Comparison of ENCODE assay signal across 14 cellular contexts in the genomic region with DNA sequence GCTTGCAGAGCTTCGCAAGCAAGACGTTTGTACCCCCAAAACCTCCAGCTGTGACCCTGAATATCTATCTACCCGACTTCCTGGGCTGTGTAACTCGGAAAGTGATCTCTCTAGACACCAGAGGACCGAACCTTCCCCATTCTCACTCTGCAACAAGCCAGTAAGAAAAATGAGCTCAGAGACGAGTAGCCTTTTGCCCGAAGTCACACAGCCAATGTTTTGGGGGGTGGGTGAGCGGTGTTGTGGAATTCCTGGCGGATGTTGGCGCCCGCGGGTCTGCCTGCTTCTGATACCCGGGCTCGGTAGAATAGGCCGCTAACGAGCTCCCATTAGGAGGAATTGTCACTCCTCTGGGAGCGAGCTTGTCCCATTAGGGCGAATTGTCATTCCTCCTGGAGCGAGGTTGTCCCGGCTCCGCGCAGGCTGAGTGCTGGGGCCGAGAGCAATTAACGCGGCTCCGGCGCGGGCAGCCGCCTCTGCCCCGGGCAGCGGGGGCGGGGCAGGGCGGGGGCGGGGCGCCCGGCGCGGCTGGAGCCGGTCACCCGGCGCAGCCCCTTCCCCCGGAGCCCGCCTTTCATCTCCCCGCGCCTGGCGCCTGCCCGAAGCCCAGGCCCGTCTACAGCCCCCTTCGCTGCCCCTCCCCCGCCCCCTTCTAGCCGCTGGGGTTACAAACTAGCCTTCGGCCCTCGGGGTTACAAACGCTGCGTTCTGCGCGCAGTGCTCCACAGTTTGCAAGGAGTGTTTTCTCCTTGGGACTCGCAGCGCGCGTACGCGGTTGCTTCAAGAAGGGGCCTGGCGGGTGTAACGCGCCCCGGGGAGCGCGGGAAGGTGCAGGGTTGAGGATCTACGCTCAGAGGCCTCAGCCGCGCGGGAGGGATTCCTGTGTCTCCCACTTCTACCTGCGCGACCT. TPM values are rescaled to one million over a fixed set of nuclear protein-coding genes. Genes with fewer than 3 reads are reported as not detected.
DNase-seq lines count a peak whose midpoint lies in the region; ATAC-seq, FAIRE-seq and TF ChIP-seq lines count a peak whose summit lies in the region.
"Had no signal": no experiment of that assay in that cellular context is flagged by ENCODE, and none has a peak within 500 bp of the region (broad histone marks: within the 10 kb centered on the region; RNA-seq: fewer than 3 reads in every experiment).

No MANE protein-coding gene starts in this region.

- peak overlapping the region; percentile 42 for H3K4me2 ChIP-seq in HepG2 (ENCODE audit: low read depth, low read length)
- H3K4me2 ChIP-seq in mammary epithelial cell (ENCODE audit: insufficient read depth, low read depth, low read length) = peak overlapping the region; percentile 64
- H3K4me2 ChIP-seq: BLaER1 had no signal

- POLR2A ChIA-PET in HepG2 (lab: Yijun Ruan, JAX) = no interaction called here

- TF ChIP-seq POLR2A in HepG2 (IDR thresholded peaks at IDR 0.05; ENCODE audit: insufficient read depth in 1 of 2, low read depth in 2 of 2, low read length in 2 of 2) = no peak
- no peak for TF ChIP-seq POLR2A in right lobe of liver (IDR thresholded peaks at IDR 0.05)

- no peak for TF ChIP-seq CTCF in HepG2 (CRISPR knock-in tag; IDR thresholded peaks at IDR 0.05)
- TF ChIP-seq CTCF in right lobe of liver (IDR thresholded peaks at IDR 0.05) = no peak
- TF ChIP-seq CTCF in mammary epithelial cell (conservative IDR thresholded peaks at IDR 0.05 in 1 of 2, IDR thresholded peaks at IDR 0.05 in 1 of 2; ENCODE audit: extremely low read depth in 1 of 2, insufficient read depth in 1 of 2, low read depth in 1 of 2, low read length in 2 of 2) = no peak

- TF ChIP-seq RAD21 in HepG2 (CRISPR knock-in tag; IDR thresholded peaks at IDR 0.05) = no peak

- no peak overlapping the region for H3K27ac ChIP-seq in HepG2 (ENCODE audit: extremely low read length, insufficient read depth, low read length)
- no peak overlapping the region for H3K27ac ChIP-seq in right lobe of liver
- H3K27ac ChIP-seq in mammary epithelial cell (ENCODE audit: insufficient read depth, low read depth, low read length) = no peak overlapping the region
- peak overlapping the region; percentile 81 for H3K27ac ChIP-seq in mesodermal cell (ENCODE audit: low read depth, low read length, severe bottlenecking)
- H3K27ac ChIP-seq: BLaER1, tibial nerve had no signal

- H3K4me3 ChIP-seq in HepG2 (replicated peaks in 1 of 3; ENCODE audit: insufficient read depth in 1 of 3, low read depth in 2 of 3, low read length in 3 of 3) (no peak overlapping the region; a peak in 1 of 6 replicates), right lobe of liver (no peak overlapping the region), mammary epithelial cell (replicated peaks in 1 of 3; ENCODE audit: insufficient read depth in 1 of 3, low read depth in 2 of 3, low read length in 3 of 3) (peak overlapping the region in 2 of 3 experiments; percentile 11 to 14), mesodermal cell (ENCODE audit: extremely low read depth, insufficient read depth, low read length, poor library complexity, severe bottlenecking) (peak overlapping the region; percentile 95)
- H3K4me3 ChIP-seq: BLaER1 had no signal

- H3K36me3 ChIP-seq in HepG2 (replicated peaks in 1 of 2; ENCODE audit: control insufficient read depth in 1 of 2, insufficient read depth in 2 of 2, low read length in 2 of 2) (no peaks in the 10 kb centered on the region), right lobe of liver (no peaks in the 10 kb centered on the region), mammary epithelial cell (ENCODE audit: insufficient read depth, low read length) (no peaks in the 10 kb centered on the region), mesodermal cell (ENCODE audit: control insufficient read depth, insufficient read depth, low read length) (peaks cover 11% of the 10 kb centered on the region)
- H3K36me3 ChIP-seq: BLaER1, tibial nerve had no signal

- in situ Hi-C loops in HepG2 (cut with HindIII; ENCODE audit: extremely low pct_ligation_motif_present, low pct_unique_long_range_greater_than_20kb) (no loop called here), mammary epithelial cell (cut with MboI; ENCODE audit: low sequenced_read_pairs in 2 of 2) (no loop called here)

- intact Hi-C loops in HepG2 (cut with micrococcal nuclease; ENCODE audit: unreplicated experiment) (no loop called here), right lobe of liver (cut with DNase I) (no loop called here), mammary epithelial cell (cut with micrococcal nuclease) (loop anchor here (10.0 kb wide), 1 partner anchor 1106 kb away; the partner anchor contains the start of gene BOD1)

- no peak overlapping the region for H3K9ac ChIP-seq in HepG2 (ENCODE audit: insufficient read depth, low read depth, low read length)
- H3K9ac ChIP-seq in mammary epithelial cell (ENCODE audit: insufficient read depth, low read length) = no peak overlapping the region
- H3K9ac ChIP-seq: BLaER1 had no signal

- dilution Hi-C loops in mammary epithelial cell (cut with HindIII; ENCODE audit: low sequenced_read_pairs) = no loop called here

- H3K9me3 ChIP-seq in HepG2 (ENCODE audit: low read length) (no peaks in the 10 kb centered on the region), right lobe of liver (no peaks in the 10 kb centered on the region), mammary epithelial cell (replicated peaks; ENCODE audit: insufficient read depth, low read length) (no peaks in the 10 kb centered on the region), mesodermal cell (ENCODE audit: control insufficient read depth, low read length) (no peaks in the 10 kb centered on the region)
- H3K9me3 ChIP-seq: tibial nerve had no signal

- H2AFZ ChIP-seq in HepG2 (ENCODE audit: low read length) (no peak overlapping the region), mammary epithelial cell (ENCODE audit: low read depth, low read length) (peak overlapping the region; percentile 56)

- CTCF ChIA-PET in HepG2 (lab: Yijun Ruan, JAX; ENCODE audit: low intra/inter-chr PET ratio, low total read pairs) (no interaction called here), mammary epithelial cell (lab: Charles Lee; ENCODE audit: low non-redundant PET) (no interaction called here)

- peaks cover 17 to 56% of the 10 kb centered on the region in 2 experiments for H3K27me3 ChIP-seq in HepG2 (ENCODE audit: control insufficient read depth in 1 of 2, insufficient read depth in 2 of 2, low read length in 2 of 2)
- peaks cover 0 to 23% of the 10 kb centered on the region in 2 donors for H3K27me3 ChIP-seq in right lobe of liver
- H3K27me3 ChIP-seq in mammary epithelial cell (ENCODE audit: insufficient read depth, low read length) = peaks cover 18% of the 10 kb centered on the region

- peak; percentile 2 for DNase-seq in HepG2 (ENCODE audit: low spot score)
- DNase-seq in right lobe of liver = no peak
- no peak for DNase-seq in mammary epithelial cell
- DNase-seq in NCI-H1694 treated with DMSO at 0.1 percent for 48 hours (lab: John Stamatoyannopoulos, UW) = no peak
- DNase-seq: activated T-cell treated with anti-CD3 and anti-CD28 coated beads, Interleukin-2, amount 50 U/mL, for 24 hours; NCI-H1105; OCI-M1 had no signal

- ATAC-seq in HepG2 = peak; percentile 67; the same call in 2 of the 3 replicates
- ATAC-seq in right lobe of liver = no peak
- ATAC-seq in HG03520 (IDR thresholded peaks at IDR 0.05; ENCODE audit: unreplicated experiment) = no peak
- no peak for ATAC-seq in HG03457 (IDR thresholded peaks at IDR 0.05; ENCODE audit: unreplicated experiment)
- no peak for ATAC-seq in HG02870 (IDR thresholded peaks at IDR 0.05; ENCODE audit: unreplicated experiment)

- H4K20me1 ChIP-seq in HepG2 (ENCODE audit: insufficient read depth, low read length) = 0 out of 2 replicates have a peak, but pooled peaks cover 5% of the 10 kb centered on the region
- H4K20me1 ChIP-seq in mammary epithelial cell (ENCODE audit: insufficient read depth, low read length) = no peaks in the 10 kb centered on the region
- H4K20me1 ChIP-seq: BLaER1 had no signal

- H3K79me2 ChIP-seq in HepG2 (ENCODE audit: insufficient read depth, low read length) (no peaks in the 10 kb centered on the region), mammary epithelial cell (ENCODE audit: insufficient read depth, low read length) (peaks cover 7% of the 10 kb centered on the region)

- BruUV-seq in HepG2 (replicated peaks; lab: Mats Ljungman, UMichigan) = no TSS peak
- no TSS peak for BruUV-seq in mammary epithelial cell (replicated peaks; lab: Mats Ljungman, UMichigan)

- 20% methylated on average over 9 of the region's 75 CpGs for WGBS in HepG2 (ENCODE audit: low lambda C conversion rate)
- 0% methylated on average over 11 of the region's 75 CpGs for WGBS in right lobe of liver (ENCODE audit: insufficient coverage, low coverage, low lambda C conversion rate, missing lambda C conversion rate)
- 24% methylated on average over 18 of the region's 75 CpGs for WGBS in mammary epithelial cell (ENCODE audit: low coverage, missing lambda C conversion rate)
- 0% methylated on average over 67 to 68 of the region's 75 CpGs for WGBS in mesodermal cell (ENCODE audit: insufficient coverage in 2 of 2), 2 experiments

- no peaks in the 10 kb centered on the region; the same call in 1 of the 2 replicates for H3K4me1 ChIP-seq in HepG2 (ENCODE audit: insufficient read depth, low read length)
- peaks cover 0 to 6% (median 0%) of the 10 kb centered on the region in 4 donors for H3K4me1 ChIP-seq in right lobe of liver
- peaks cover 5% of the 10 kb centered on the region for H3K4me1 ChIP-seq in mammary epithelial cell (ENCODE audit: insufficient read depth, low read length)
- H3K4me1 ChIP-seq in mesodermal cell (ENCODE audit: control insufficient read depth, insufficient read depth, low read length, poor library complexity, severe bottlenecking) = peaks cover 54% of the 10 kb centered on the region
- H3K4me1 ChIP-seq: BLaER1 had no signal

- FAIRE-seq in HepG2 (lab: Jason Lieb, UNC) = no peak
- FAIRE-seq: GM19239 had no signal

- TF ChIP-seq EP300 in HepG2 (IDR thresholded peaks at IDR 0.05; ENCODE audit: low read depth in 2 of 2, low read length in 2 of 2) = no peak
- TF ChIP-seq EP300 in HepG2 (CRISPR knock-in tag; IDR thresholded peaks at IDR 0.05; ENCODE audit: borderline replicate concordance) = no peak

RNA-seq across cellular contexts. Expression of gene MSX2, which starts 3.5 kb away (rescaled TPM):
- total RNA-seq in HepG2 (2016; rRNA removed; fragmentation: Illumina TruSeq; extraction: Trizol) = not detected in 2 replicates
- not detected in 2 replicates for total RNA-seq in HepG2 (2016; cell fraction: cytosol; rRNA removed; fragmentation: Illumina TruSeq; extraction: Trizol; ENCODE audit: low read depth)
- not detected in 2 replicates for total RNA-seq in HepG2 (2016; cell fraction: insoluble cytoplasmic fraction; rRNA removed; fragmentation: Illumina TruSeq; extraction: Trizol)
- not detected in 2 replicates for total RNA-seq in HepG2 (2016; cell fraction: membrane; rRNA removed; fragmentation: Illumina TruSeq; extraction: Trizol)
- not detected in 2 replicates for total RNA-seq in HepG2 (2016; cell fraction: nucleus; rRNA removed; fragmentation: Illumina TruSeq; extraction: Trizol)
- not detected in 2 replicates for polyA plus RNA-seq in HepG2 (2011; rRNA removed)
- not detected in 2 replicates for polyA plus RNA-seq in HepG2 (2011; cell fraction: cytosol; rRNA removed)
- not detected in 2 replicates for polyA plus RNA-seq in HepG2 (2011; cell fraction: nucleus; rRNA removed)
- not detected in 2 replicates for polyA plus RNA-seq in HepG2 (2012)
- polyA plus RNA-seq in HepG2 (2016; cell fraction: cytosol; fragmentation: Illumina TruSeq; extraction: Trizol; ENCODE audit: low read depth) = not detected in 2 replicates
- polyA plus RNA-seq in HepG2 (2016; cell fraction: insoluble cytoplasmic fraction; fragmentation: Illumina TruSeq; extraction: Trizol; ENCODE audit: low read depth) = not detected in 2 replicates
- polyA plus RNA-seq in HepG2 (2016; cell fraction: membrane; fragmentation: Illumina TruSeq; extraction: Trizol; ENCODE audit: low read depth) = not detected in 2 replicates
- not detected in 2 replicates for polyA plus RNA-seq in HepG2 (2016; cell fraction: nucleus; fragmentation: Illumina TruSeq; extraction: Trizol; ENCODE audit: insufficient read depth, low read depth)
- 2.3 TPM in 1 of 2 replicates, not detected in the other for polyA minus RNA-seq in HepG2 (2011; rRNA and poly(A)+ RNA removed; ENCODE audit: low replicate concordance)
- polyA minus RNA-seq in HepG2 (2011; cell fraction: cytosol; rRNA and poly(A)+ RNA removed) = not detected in 2 replicates
- not detected in 2 replicates for polyA minus RNA-seq in HepG2 (2011; cell fraction: nucleus; rRNA and poly(A)+ RNA removed)
- not detected for total RNA-seq in right lobe of liver
- total RNA-seq in mammary epithelial cell = 1 to 10 TPM; 2.0 to 3.3 TPM
- 3.9 TPM for polyA plus RNA-seq in mammary epithelial cell
- polyA minus RNA-seq in mammary epithelial cell = 0.36 TPM
- 195 TPM for polyA plus RNA-seq in mesodermal cell (2013, experiment 1 of 2)
- polyA plus RNA-seq in mesodermal cell (2013, experiment 2 of 2) = 141 TPM

Comparison
In these comparisons a context has a peak if more than half of its experiments do, and no peak if none do; other contexts are left out.
1. H3K4me3 ChIP-seq: peak in mammary epithelial cell (2 of 3) and mesodermal cell (single experiment); none in HepG2 (0 of 3) and right lobe of liver (0 of 3).